24 cellular contexts compared by ENCODE assay signal in the genomic region with DNA sequence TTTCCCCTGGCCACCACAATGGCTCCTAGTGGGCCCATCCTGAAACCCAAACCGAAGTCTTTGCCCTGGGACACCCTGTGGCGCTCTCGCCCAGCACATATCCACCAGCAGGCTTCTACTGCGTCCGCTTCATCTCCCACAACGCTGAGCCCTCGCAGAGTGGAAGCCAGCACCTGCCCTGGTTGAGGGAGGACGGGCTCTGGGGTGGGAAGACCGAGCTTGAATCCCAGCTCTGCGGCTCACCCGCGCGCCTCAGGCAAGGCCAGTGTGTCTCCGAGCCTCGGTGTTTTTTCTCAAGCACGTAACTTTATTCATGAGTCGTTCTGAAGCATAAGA.
"Had no signal": no experiment of that assay in that cellular context is flagged by ENCODE, and none has a peak within 500 bp of the region (broad histone marks: within the 10 kb centered on the region; RNA-seq: fewer than 3 reads in every experiment).

No MANE protein-coding gene starts in this region.

- H3K9me3 ChIP-seq: ascending aorta, body of pancreas, MG63 had no signal

- H3K4me1 ChIP-seq: ascending aorta had no signal

- H3K27me3 ChIP-seq: ascending aorta, body of pancreas, MG63 had no signal

- ATAC-seq: activated CD8-positive, alpha-beta T cell treated with anti-CD3 and anti-CD28 coated beads, Interleukin-2, amount 10 ng/mL, durations not matched to agents 7 days and 5 days; body of pancreas had no signal

- H3K27ac ChIP-seq: ascending aorta, body of pancreas, SK-N-MC, WERI-Rb-1 had no signal

- FAIRE-seq: bronchial epithelial cell, RCC 7860 had no signal

- DNase-seq: activated CD4-positive, alpha-beta T cell treated with anti-CD3 and anti-CD28 coated beads for 48 hours; activated CD4-positive, alpha-beta T cell treated with anti-CD3 and anti-CD28 coated beads, Interleukin-2, amount 50 U/mL, for 4 hours; activated CD8-positive, alpha-beta memory T cell treated with anti-CD3 and anti-CD28 coated beads, Interleukin-2, amount 50 U/mL, for 48 hours; activated CD8-positive, alpha-beta T cell treated with anti-CD3 and anti-CD28 coated beads, Interleukin-2, amount 10 ng/mL, durations not matched to agents 7 days and 5 days; activated T-cell treated with anti-CD3 and anti-CD28 coated beads, Interleukin-2, amount 50 U/mL, for 1 hour; body of pancreas; central memory CD4-positive, alpha-beta T cell; MG63; MV-4-11; NCI-H1092 treated with DMSO at 0.1 percent for 48 hours; NCI-H1417 treated with DMSO at 0.1 percent for 48 hours; NCI-H1694 treated with DMSO at 0.1 percent for 48 hours; NCI-H2029 treated with DMSO at 0.1 percent for 48 hours; NCI-H510A treated with DMSO at 0.1 percent for 48 hours; NCI-H69; NK-92 treated with Interleukin-12 subunit alpha and Interleukin-12 subunit beta, amount 100 ng/mL, for 24 hours; OCI-M1; SHP77 treated with DMSO at 0.1 percent for 48 hours; T-helper 1 cell; WERI-Rb-1 had no signal

- H3K4me3 ChIP-seq: ascending aorta, body of pancreas, MG63, SK-N-MC had no signal
